Comparison of ENCODE assay signal across 21 cellular contexts in genomic region chr2:236682651-236683422, GRCh38.
DNase-seq lines count a peak whose midpoint lies in the region; ATAC-seq and TF ChIP-seq lines count a peak whose summit lies in the region.
"Had no signal": no experiment of that assay in that cellular context is flagged by ENCODE, and none has a peak within 500 bp of the region (broad histone marks: within the 10 kb centered on the region; RNA-seq: fewer than 3 reads in every experiment).

No MANE protein-coding gene starts in this region.

- H3K9me3 Mint-ChIP-seq in activated T-helper 1 cell treated with anti-CD3 and anti-CD28 coated beads, Interleukin-12 subunit alpha, Interleukin-12 subunit beta, Interleukin-2, Interleukin-4 antibody, amounts not matched to agents 30 ng/mL and 10 ng/mL and 1 ng/mL, durations not matched to agents 14 hours and 24 hours and 36 hours: no peaks in the 10 kb centered on the region
- no peaks in the 10 kb centered on the region for H3K9me3 Mint-ChIP-seq in T-helper 2 cell treated with Interferon-gamma antibody and Interleukin-4, amounts not matched to agents 5 μg/mL and 100 μg/mL, for 36 hours
- H3K9me3 Mint-ChIP-seq: CD8-positive, alpha-beta memory T cell; central memory CD8-positive, alpha-beta T cell; memory B cell; natural killer cell treated with Interleukin-12 subunit alpha and Interleukin-12 subunit beta and Interleukin-15 and Interleukin-18, amount 100 ng/mL, for 72 hours had no signal

- intact Hi-C loops in PC-3 (cut with micrococcal nuclease): no loop called here
- intact Hi-C loops in cardiac septum (cut with DNase I): no loop called here
- intact Hi-C loops in posterior vena cava (cut with DNase I): no loop called here
- intact Hi-C loops in activated T-helper 1 cell treated with anti-CD3 and anti-CD28 coated beads, Interleukin-12 subunit alpha, Interleukin-12 subunit beta, Interleukin-2, Interleukin-4 antibody, amounts not matched to agents 30 ng/mL and 10 ng/mL and 1 ng/mL, durations not matched to agents 14 hours and 24 hours and 36 hours (cut with micrococcal nuclease): no loop called here

- H3K36me3 Mint-ChIP-seq in activated T-helper 1 cell treated with anti-CD3 and anti-CD28 coated beads, Interleukin-12 subunit alpha, Interleukin-12 subunit beta, Interleukin-2, Interleukin-4 antibody, amounts not matched to agents 30 ng/mL and 10 ng/mL and 1 ng/mL, durations not matched to agents 14 hours and 24 hours and 36 hours (ENCODE audit: low read depth): no peaks in the 10 kb centered on the region
- no peaks in the 10 kb centered on the region for H3K36me3 Mint-ChIP-seq in T-helper 2 cell treated with Interferon-gamma antibody and Interleukin-4, amounts not matched to agents 5 μg/mL and 100 μg/mL, for 36 hours (ENCODE audit: low read depth)
- H3K36me3 Mint-ChIP-seq: CD8-positive, alpha-beta memory T cell; memory B cell; natural killer cell treated with Interleukin-12 subunit alpha and Interleukin-12 subunit beta and Interleukin-15 and Interleukin-18, amount 100 ng/mL, for 72 hours had no signal

- H2AFZ ChIP-seq in PC-3 (ENCODE audit: low read length): 0 out of 2 replicates have a peak overlapping the region, but pooled peaks have one; percentile 30

- no peaks in the 10 kb centered on the region for H3K36me3 ChIP-seq in PC-3 (ENCODE audit: low read depth, low read length)
- H3K36me3 ChIP-seq: tibial nerve had no signal

- no peak for TF ChIP-seq CTCF in PC-3 (conservative IDR thresholded peaks at IDR 0.05; ENCODE audit: low read depth, low read length)

- no peak overlapping the region for H3K4me2 ChIP-seq in PC-3 (ENCODE audit: low read length)
- H3K4me2 ChIP-seq: KMS-11 had no signal

- ATAC-seq in PC-3 (peak; percentile 16; the same call in 1 of the 2 replicates), HG02870 (IDR thresholded peaks at IDR 0.05; ENCODE audit: unreplicated experiment) (no peak), GM21367 (IDR thresholded peaks at IDR 0.05; ENCODE audit: unreplicated experiment) (no peak)
- ATAC-seq: activated CD8-positive, alpha-beta T cell treated with anti-CD3 and anti-CD28 coated beads, Interleukin-2, amount 10 ng/mL, durations not matched to agents 7 days and 5 days; T-helper 17 cell had no signal

- H3K27me3 Mint-ChIP-seq in activated T-helper 1 cell treated with anti-CD3 and anti-CD28 coated beads, Interleukin-12 subunit alpha, Interleukin-12 subunit beta, Interleukin-2, Interleukin-4 antibody, amounts not matched to agents 30 ng/mL and 10 ng/mL and 1 ng/mL, durations not matched to agents 14 hours and 24 hours and 36 hours (ENCODE audit: insufficient read depth): peaks cover 6% of the 10 kb centered on the region
- H3K27me3 Mint-ChIP-seq in T-helper 2 cell treated with Interferon-gamma antibody and Interleukin-4, amounts not matched to agents 5 μg/mL and 100 μg/mL, for 36 hours (ENCODE audit: low read depth): peaks cover 2% of the 10 kb centered on the region

- H3K79me2 ChIP-seq in PC-3 (ENCODE audit: low read length): no peaks in the 10 kb centered on the region

- no peaks in the 10 kb centered on the region for H3F3A ChIP-seq in PC-3 (ENCODE audit: low read length, unreplicated experiment)

- H4K20me1 ChIP-seq in PC-3 (ENCODE audit: low read length): no peaks in the 10 kb centered on the region

- peaks cover 20% of the 10 kb centered on the region for H3K4me1 ChIP-seq in PC-3 (ENCODE audit: insufficient read depth, low read length)

- POLR2A ChIA-PET in PC-3 (lab: Charles Lee; ENCODE audit: unreplicated experiment): interaction anchor here (0.6 kb wide), 1 partner anchor 94 kb away, joined by 3 read pairs; no protein-coding TSS in a partner anchor

- H3K4me1 Mint-ChIP-seq in activated T-helper 1 cell treated with anti-CD3 and anti-CD28 coated beads, Interleukin-12 subunit alpha, Interleukin-12 subunit beta, Interleukin-2, Interleukin-4 antibody, amounts not matched to agents 30 ng/mL and 10 ng/mL and 1 ng/mL, durations not matched to agents 14 hours and 24 hours and 36 hours (ENCODE audit: low read depth): no peaks in the 10 kb centered on the region
- H3K4me1 Mint-ChIP-seq in T-helper 2 cell treated with Interferon-gamma antibody and Interleukin-4, amounts not matched to agents 5 μg/mL and 100 μg/mL, for 36 hours (ENCODE audit: low read depth): no peaks in the 10 kb centered on the region
- H3K4me1 Mint-ChIP-seq: CD8-positive, alpha-beta memory T cell; central memory CD8-positive, alpha-beta T cell; memory B cell had no signal

- no peak overlapping the region for H3K4me3 Mint-ChIP-seq in activated T-helper 1 cell treated with anti-CD3 and anti-CD28 coated beads, Interleukin-12 subunit alpha, Interleukin-12 subunit beta, Interleukin-2, Interleukin-4 antibody, amounts not matched to agents 30 ng/mL and 10 ng/mL and 1 ng/mL, durations not matched to agents 14 hours and 24 hours and 36 hours
- no peak overlapping the region for H3K4me3 Mint-ChIP-seq in T-helper 2 cell treated with Interferon-gamma antibody and Interleukin-4, amounts not matched to agents 5 μg/mL and 100 μg/mL, for 36 hours
- H3K4me3 Mint-ChIP-seq: activated CD8-positive, alpha-beta T cell treated with anti-CD3 and anti-CD28 coated beads, Interleukin-2, amount 10 ng/mL, durations not matched to agents 7 days and 5 days; CD8-positive, alpha-beta memory T cell; central memory CD8-positive, alpha-beta T cell; memory B cell; natural killer cell treated with Interleukin-12 subunit alpha and Interleukin-12 subunit beta and Interleukin-15 and Interleukin-18, amount 100 ng/mL, for 72 hours; T-helper 17 cell had no signal

- BruUV-seq in PC-3 (replicated peaks; lab: Mats Ljungman, UMichigan): no TSS peak

- DNase-seq in AG20443 (ENCODE audit: low spot score) (peak; percentile 45), PC-3 (peak; percentile 51), cardiac septum (ENCODE audit: low spot score) (peak; percentile 74), posterior vena cava (ENCODE audit: low spot score) (peak; percentile 35)
- no peak for DNase-seq in activated T-helper 1 cell treated with anti-CD3 and anti-CD28 coated beads, Interleukin-12 subunit alpha, Interleukin-12 subunit beta, Interleukin-2, Interleukin-4 antibody, amounts not matched to agents 30 ng/mL and 10 ng/mL and 1 ng/mL, durations not matched to agents 14 hours and 24 hours and 36 hours (ENCODE audit: low spot score)
- no peak for DNase-seq in T-helper 2 cell treated with Interferon-gamma antibody and Interleukin-4, amounts not matched to agents 5 μg/mL and 100 μg/mL, for 36 hours (ENCODE audit: low spot score)
- DNase-seq: activated CD8-positive, alpha-beta T cell treated with anti-CD3 and anti-CD28 coated beads, Interleukin-2, amount 10 ng/mL, durations not matched to agents 7 days and 5 days; CD8-positive, alpha-beta memory T cell; DND-41; effector CD4-positive, alpha-beta T cell; NCI-H1092; NCI-H2081; SIG-M5; T-helper 17 cell had no signal

- no peaks in the 10 kb centered on the region for H3K9me2 ChIP-seq in PC-3 (replicated peaks; ENCODE audit: low read length)

- 0 out of 2 replicates have a peak overlapping the region, but pooled peaks have one; percentile 20 for H3K27ac ChIP-seq in PC-3 (ENCODE audit: low read length)
- H3K27ac ChIP-seq: KMS-11, tibial nerve had no signal

- CTCF ChIA-PET in PC-3 (lab: Charles Lee): no interaction called here

- H3K4me3 ChIP-seq in PC-3 (ENCODE audit: low read length): no peak overlapping the region
- H3K4me3 ChIP-seq: tibial nerve had no signal

- no peak overlapping the region for H3K9ac ChIP-seq in PC-3 (ENCODE audit: low read length)
- H3K9ac ChIP-seq: KMS-11 had no signal

- no peaks in the 10 kb centered on the region for H3K27me3 ChIP-seq in PC-3 (ENCODE audit: low read length)
- H3K27me3 ChIP-seq: tibial nerve had no signal

- no peak overlapping the region for H3K27ac Mint-ChIP-seq in activated T-helper 1 cell treated with anti-CD3 and anti-CD28 coated beads, Interleukin-12 subunit alpha, Interleukin-12 subunit beta, Interleukin-2, Interleukin-4 antibody, amounts not matched to agents 30 ng/mL and 10 ng/mL and 1 ng/mL, durations not matched to agents 14 hours and 24 hours and 36 hours
- no peak overlapping the region for H3K27ac Mint-ChIP-seq in T-helper 2 cell treated with Interferon-gamma antibody and Interleukin-4, amounts not matched to agents 5 μg/mL and 100 μg/mL, for 36 hours
- H3K27ac Mint-ChIP-seq: activated CD8-positive, alpha-beta T cell treated with anti-CD3 and anti-CD28 coated beads, Interleukin-2, amount 10 ng/mL, durations not matched to agents 7 days and 5 days; memory B cell; natural killer cell treated with Interleukin-12 subunit alpha and Interleukin-12 subunit beta and Interleukin-15 and Interleukin-18, amount 100 ng/mL, for 72 hours; T-helper 17 cell had no signal

- no peaks in the 10 kb centered on the region for H3K9me3 ChIP-seq in PC-3 (ENCODE audit: low read length)
- H3K9me3 ChIP-seq: tibial nerve had no signal

Comparison
In these comparisons a context has a peak if more than half of its experiments do, and no peak if none do; other contexts are left out.
1. DNase-seq: peak in AG20443 (single experiment), PC-3 (single experiment), cardiac septum (single experiment) and posterior vena cava (single experiment); none in activated T-helper 1 cell treated with anti-CD3 and anti-CD28 coated beads, Interleukin-12 subunit alpha, Interleukin-12 subunit beta, Interleukin-2, Interleukin-4 antibody, amounts not matched to agents 30 ng/mL and 10 ng/mL and 1 ng/mL, durations not matched to agents 14 hours and 24 hours and 36 hours (single experiment) and T-helper 2 cell treated with Interferon-gamma antibody and Interleukin-4, amounts not matched to agents 5 μg/mL and 100 μg/mL, for 36 hours (single experiment).